16 cellular contexts compared by ENCODE assay signal in the genomic region with DNA sequence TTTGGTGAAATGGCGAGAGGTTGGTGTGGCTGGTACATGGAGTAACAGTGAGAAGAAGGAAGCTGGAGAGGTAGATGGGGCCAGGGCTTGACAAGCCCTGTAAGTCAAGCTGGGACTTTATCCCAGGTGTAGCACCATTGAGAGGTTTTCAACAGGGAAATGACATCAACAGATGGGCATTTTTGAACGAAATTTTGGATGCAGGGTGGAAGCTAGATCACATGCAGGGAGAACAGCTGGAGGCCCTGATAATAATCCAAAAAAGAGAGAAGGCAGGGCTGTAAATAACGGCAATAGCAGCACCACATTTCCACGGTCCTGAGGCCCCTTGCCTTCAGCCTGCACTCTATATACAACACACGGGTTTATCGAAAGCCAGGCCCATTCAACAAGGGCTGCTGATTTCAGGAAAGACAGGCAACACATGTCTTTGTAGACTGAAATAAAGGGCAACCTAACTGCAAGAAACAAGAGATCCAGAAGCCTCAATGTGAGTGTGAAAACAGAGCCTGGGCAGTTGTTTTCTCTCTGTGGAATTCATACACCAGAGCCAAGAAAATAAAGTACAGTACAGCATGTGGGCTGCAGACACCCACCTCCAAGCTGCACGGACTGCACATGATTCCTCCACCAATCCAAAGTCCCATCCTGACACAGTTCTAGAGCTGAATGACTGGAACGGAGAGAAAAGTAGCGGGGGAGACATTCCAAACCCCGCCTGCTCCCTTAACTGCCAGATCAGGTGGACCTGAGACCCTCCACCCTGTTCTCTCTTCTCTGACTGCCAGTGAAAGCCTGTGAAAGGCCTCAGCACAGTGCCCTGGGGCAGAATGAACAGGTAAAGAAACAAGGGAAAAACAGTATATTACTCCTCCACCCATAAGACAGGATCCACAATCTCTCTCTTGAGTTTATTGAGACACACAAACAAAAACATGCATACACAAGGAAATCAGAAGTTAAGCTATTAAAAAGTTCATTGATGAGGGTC. TPM values are rescaled to one million over a fixed set of nuclear protein-coding genes. Genes with fewer than 3 reads are reported as not detected.
A peak's percentile ranks its signal among the peaks of the same experiment; 100 is the strongest.
DNase-seq lines count a peak whose midpoint lies in the region; ATAC-seq and TF ChIP-seq lines count a peak whose summit lies in the region.
"Had no signal": no experiment of that assay in that cellular context is flagged by ENCODE, and none has a peak within 500 bp of the region (broad histone marks: within the 10 kb centered on the region; RNA-seq: fewer than 3 reads in every experiment).

No MANE protein-coding gene starts in this region.

- no peak overlapping the region for H3K18ac ChIP-seq in mesendoderm (ENCODE audit: low read length)

- H2BK120ac ChIP-seq in mesendoderm (ENCODE audit: low read depth, low read length) = no peak overlapping the region

- TF ChIP-seq CTCF in dorsolateral prefrontal cortex (IDR thresholded peaks at IDR 0.05 in 54 of 56, conservative IDR thresholded peaks at IDR 0.05 in 2 of 56; ENCODE audit: low read depth in 1 of 56, partially characterized antibody in 56 of 56) (no peak), testis (IDR thresholded peaks at IDR 0.05) (no peak)

- H3K23ac ChIP-seq in mesendoderm (ENCODE audit: low read length) = no peak overlapping the region

- no peak for ATAC-seq in activated naive CD4-positive, alpha-beta T cell treated with anti-CD3 and anti-CD28 coated beads, Interleukin-2, amount 50 U/mL, for 72 hours

- DNase-seq in activated naive CD4-positive, alpha-beta T cell treated with anti-CD3 and anti-CD28 coated beads, Interleukin-2, amount 50 U/mL, for 72 hours (ENCODE audit: low spot score in 2 of 2) = no peak
- DNase-seq in dorsolateral prefrontal cortex = peak in 7 of 10 donors; percentile 6 to 68 (median 50)
- DNase-seq in mesendoderm = peak; percentile 69
- peak; percentile 15 for DNase-seq in testis
- no peak for DNase-seq in NCI-H748 (lab: John Stamatoyannopoulos, UW; ENCODE audit: unreplicated experiment)
- DNase-seq in NCI-H748 treated with DMSO at 0.1 percent for 48 hours (lab: John Stamatoyannopoulos, UW) = no peak
- no peak for DNase-seq in DMS79 treated with DMSO at 0.1 percent for 48 hours (lab: John Stamatoyannopoulos, UW)
- DNase-seq: activated CD4-positive, alpha-beta T cell treated with anti-CD3 and anti-CD28 coated beads, Interleukin-2, amount 50 U/mL, for 1 hour; NCI-H1105 had no signal

- H3K4me1 Mint-ChIP-seq in activated naive CD4-positive, alpha-beta T cell treated with anti-CD3 and anti-CD28 coated beads, Interleukin-2, amount 50 U/mL, for 24 hours = peaks cover 59% of the 10 kb centered on the region

- no peak overlapping the region for H2AK5ac ChIP-seq in mesendoderm (ENCODE audit: low read length)

- H4K8ac ChIP-seq in mesendoderm (ENCODE audit: low read depth, low read length) = no peak overlapping the region

- intact Hi-C loops in dorsolateral prefrontal cortex (cut with DNase I) = no loop called here
- intact Hi-C loops in testis (cut with DNase I; ENCODE audit: low total_unique reads) = no loop called here

- H3K27me3 Mint-ChIP-seq in activated naive CD4-positive, alpha-beta T cell treated with anti-CD3 and anti-CD28 coated beads, Interleukin-2, amount 50 U/mL, for 24 hours = no peaks in the 10 kb centered on the region
- H3K27me3 Mint-ChIP-seq: memory B cell had no signal

- H3K27ac ChIP-seq in dorsolateral prefrontal cortex (peak overlapping the region in 32 of 59 donors; percentile 1 to 72 (median 40)), mesendoderm (ENCODE audit: low read depth, low read length) (no peak overlapping the region), testis (no peak overlapping the region)
- H3K27ac ChIP-seq: 22Rv1, KMS-11 had no signal

- H4K5ac ChIP-seq in mesendoderm (ENCODE audit: low read length) = no peak overlapping the region

- H3K4me3 ChIP-seq in dorsolateral prefrontal cortex (no peak overlapping the region), mesendoderm (ENCODE audit: low read length) (no peak overlapping the region), testis (no peak overlapping the region)

- no peak overlapping the region for H3K9ac ChIP-seq in mesendoderm (ENCODE audit: low read length)
- H3K9ac ChIP-seq: KMS-11 had no signal

- H3K4me1 ChIP-seq in mesendoderm (ENCODE audit: control insufficient read depth, low read depth, low read length) = peaks cover 2% of the 10 kb centered on the region
- no peaks in the 10 kb centered on the region for H3K4me1 ChIP-seq in testis

- no CpG with 5 or more reads among the region's 10 CpGs for WGBS in mesendoderm (ENCODE audit: extremely low coverage, insufficient coverage, low lambda C conversion rate)
- 53 to 60% methylated on average over 10 of the region's 10 CpGs for WGBS in testis, 2 donors

- no peak overlapping the region for H3K4me2 ChIP-seq in mesendoderm (ENCODE audit: low read length)
- H3K4me2 ChIP-seq: KMS-11 had no signal

- H3K4ac ChIP-seq in mesendoderm (ENCODE audit: low read depth, low read length) = no peak overlapping the region

- no peaks in the 10 kb centered on the region for H3K79me1 ChIP-seq in mesendoderm (ENCODE audit: low read length)

- H3K27ac Mint-ChIP-seq in activated naive CD4-positive, alpha-beta T cell treated with anti-CD3 and anti-CD28 coated beads, Interleukin-2, amount 50 U/mL, for 24 hours = peak overlapping the region; percentile 77
- no peak overlapping the region for H3K27ac Mint-ChIP-seq in activated naive CD4-positive, alpha-beta T cell treated with anti-CD3 and anti-CD28 coated beads, Interleukin-2, amount 50 U/mL, for 72 hours
- H3K27ac Mint-ChIP-seq: activated T-helper 1 cell treated with anti-CD3 and anti-CD28 coated beads, Interleukin-12 subunit alpha, Interleukin-12 subunit beta, Interleukin-2, Interleukin-4 antibody, amounts not matched to agents 30 ng/mL and 10 ng/mL and 1 ng/mL, durations not matched to agents 14 hours and 24 hours and 36 hours; CD14-positive monocyte; memory B cell had no signal

- peaks cover 4% of the 10 kb centered on the region for H3K9me3 Mint-ChIP-seq in activated naive CD4-positive, alpha-beta T cell treated with anti-CD3 and anti-CD28 coated beads, Interleukin-2, amount 50 U/mL, for 24 hours
- peaks cover 0 to 7% of the 10 kb centered on the region in 2 donors for H3K9me3 Mint-ChIP-seq in activated naive CD4-positive, alpha-beta T cell treated with anti-CD3 and anti-CD28 coated beads, Interleukin-2, amount 50 U/mL, for 72 hours
- H3K9me3 Mint-ChIP-seq: activated T-helper 1 cell treated with anti-CD3 and anti-CD28 coated beads, Interleukin-12 subunit alpha, Interleukin-12 subunit beta, Interleukin-2, Interleukin-4 antibody, amounts not matched to agents 30 ng/mL and 10 ng/mL and 1 ng/mL, durations not matched to agents 14 hours and 24 hours and 36 hours; CD14-positive monocyte; memory B cell had no signal

- H3K56ac ChIP-seq in mesendoderm (ENCODE audit: low read length) = no peak overlapping the region

- H2BK15ac ChIP-seq in mesendoderm (replicated peaks; ENCODE audit: low read depth) = no peak overlapping the region

- no peak overlapping the region for H2BK5ac ChIP-seq in mesendoderm (ENCODE audit: low read length)

- peaks cover 16% of the 10 kb centered on the region for H3K36me3 Mint-ChIP-seq in activated naive CD4-positive, alpha-beta T cell treated with anti-CD3 and anti-CD28 coated beads, Interleukin-2, amount 50 U/mL, for 24 hours
- H3K36me3 Mint-ChIP-seq in activated naive CD4-positive, alpha-beta T cell treated with anti-CD3 and anti-CD28 coated beads, Interleukin-2, amount 50 U/mL, for 72 hours = peaks cover under 1 to 34% of the 10 kb centered on the region in 2 donors
- H3K36me3 Mint-ChIP-seq: CD14-positive monocyte had no signal

- no peaks in the 10 kb centered on the region for H3K36me3 ChIP-seq in mesendoderm (ENCODE audit: control insufficient read depth, insufficient read depth, low read length)
- H3K36me3 ChIP-seq in testis (ENCODE audit: low read depth, missing control alignments) = no peaks in the 10 kb centered on the region

- no peaks in the 10 kb centered on the region for H3K79me2 ChIP-seq in mesendoderm (ENCODE audit: control insufficient read depth, insufficient read depth, low read length)

- TF ChIP-seq POLR2A in testis (IDR thresholded peaks at IDR 0.05) = no peak

- no peaks in the 10 kb centered on the region for H3K9me3 ChIP-seq in testis
- H3K9me3 ChIP-seq: ascending aorta had no signal

- no peaks in the 10 kb centered on the region for H3K27me3 ChIP-seq in dorsolateral prefrontal cortex
- H3K27me3 ChIP-seq in mesendoderm (ENCODE audit: insufficient read depth, low read length, poor library complexity) = no peaks in the 10 kb centered on the region
- no peaks in the 10 kb centered on the region for H3K27me3 ChIP-seq in testis
- H3K27me3 ChIP-seq: ascending aorta had no signal

- no peak overlapping the region for H3K4me3 Mint-ChIP-seq in activated naive CD4-positive, alpha-beta T cell treated with anti-CD3 and anti-CD28 coated beads, Interleukin-2, amount 50 U/mL, for 24 hours
- H3K4me3 Mint-ChIP-seq: activated T-helper 1 cell treated with anti-CD3 and anti-CD28 coated beads, Interleukin-12 subunit alpha, Interleukin-12 subunit beta, Interleukin-2, Interleukin-4 antibody, amounts not matched to agents 30 ng/mL and 10 ng/mL and 1 ng/mL, durations not matched to agents 14 hours and 24 hours and 36 hours; CD14-positive monocyte; memory B cell had no signal

RNA-seq across cellular contexts. Expression of gene KLHL3, which starts 36.3 kb away (rescaled TPM):
- total RNA-seq in activated naive CD4-positive, alpha-beta T cell treated with anti-CD3 and anti-CD28 coated beads, Interleukin-2, amount 50 U/mL, for 72 hours = 10 to 100 TPM in 1 of 2 donors, 1 to 10 TPM in 1; 3.1 to 17.2 TPM
- total RNA-seq in dorsolateral prefrontal cortex = 10 to 100 TPM; 31.4 to 71.8 (median 48.9) TPM
- 2.2 TPM for polyA plus RNA-seq in mesendoderm (2013, experiment 1 of 2)
- 2.1 TPM for polyA plus RNA-seq in mesendoderm (2013, experiment 2 of 2)
- total RNA-seq in testis = 10 to 100 TPM; 26.2 to 35.0 TPM
- 13.7 TPM for polyA plus RNA-seq in testis (ENCODE audit: insufficient read depth, low read depth, low replicate concordance)
- polyA plus RNA-seq: CD14-positive monocyte had no signal

RNA-seq across cellular contexts. Expression of gene HNRNPA0, which starts 54.6 kb away (rescaled TPM):
- total RNA-seq in activated naive CD4-positive, alpha-beta T cell treated with anti-CD3 and anti-CD28 coated beads, Interleukin-2, amount 50 U/mL, for 72 hours = 10 to 100 TPM; 29.0 to 53.9 TPM
- total RNA-seq in dorsolateral prefrontal cortex (10 to 100 TPM; 18.9 to 34.2 (median 26.7) TPM), testis (10 to 100 TPM; 22.7 to 22.8 TPM)
- 60.8 TPM for polyA plus RNA-seq in mesendoderm (2013, experiment 1 of 2)
- 60.2 TPM for polyA plus RNA-seq in mesendoderm (2013, experiment 2 of 2)
- 34.0 TPM for polyA plus RNA-seq in testis (ENCODE audit: insufficient read depth, low read depth, low replicate concordance)

Comparison
In these comparisons a context has a peak if more than half of its experiments do, and no peak if none do; other contexts are left out.
1. DNase-seq: peak in dorsolateral prefrontal cortex (7 of 10), mesendoderm (single experiment) and testis (single experiment); none in activated naive CD4-positive, alpha-beta T cell treated with anti-CD3 and anti-CD28 coated beads, Interleukin-2, amount 50 U/mL, for 72 hours (0 of 2), NCI-H748 (single experiment), NCI-H748 treated with DMSO at 0.1 percent for 48 hours (single experiment) and DMS79 treated with DMSO at 0.1 percent for 48 hours (single experiment).
2. H3K27ac ChIP-seq: peak in dorsolateral prefrontal cortex (32 of 59); none in mesendoderm (single experiment) and testis (0 of 2).